In the genomic region with DNA sequence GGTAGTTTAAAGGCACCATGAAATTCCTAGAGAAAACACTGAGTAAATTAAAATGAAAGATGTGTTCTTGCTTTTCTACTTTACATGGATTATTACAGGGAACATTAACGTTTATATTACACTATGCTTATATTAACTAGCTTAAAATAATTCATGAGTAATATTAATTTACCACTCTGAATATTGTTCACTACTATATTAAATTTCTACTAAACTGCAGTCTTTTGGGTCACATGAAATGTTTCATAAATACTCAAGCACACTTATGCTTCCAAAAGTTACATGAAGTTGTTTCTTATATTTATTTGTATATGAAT, we compare ENCODE assay signal across 7 cellular contexts. TPM values are rescaled to one million over a fixed set of nuclear protein-coding genes. Genes with fewer than 3 reads are reported as not detected.
A peak's percentile ranks its signal among the peaks of the same experiment; 100 is the strongest.
DNase-seq lines count a peak whose midpoint lies in the region; ATAC-seq lines count a peak whose summit lies in the region.

No MANE protein-coding gene starts in this region.

- H3K27ac ChIP-seq in HUES6 (ENCODE audit: low read depth, low read length) = no peak overlapping the region

- H3K27me3 ChIP-seq in HUES6 (ENCODE audit: control insufficient read depth, insufficient read depth, low read length) = no peaks in the 10 kb centered on the region

- H3K36me3 ChIP-seq in HUES6 (ENCODE audit: control insufficient read depth, insufficient read depth, low read length) = no peaks in the 10 kb centered on the region

- peaks cover 2% of the 10 kb centered on the region for H3K27me3 Mint-ChIP-seq in activated CD4-positive, alpha-beta memory T cell treated with anti-CD3 and anti-CD28 coated beads for 36 hours
- peaks cover 12 to 29% (median 22%) of the 10 kb centered on the region in 3 donors for H3K27me3 Mint-ChIP-seq in immature natural killer cell (ENCODE audit: low read depth in 3 of 3)
- peaks cover 3 to 4% of the 10 kb centered on the region in 2 donors for H3K27me3 Mint-ChIP-seq in stimulated activated naive B cell treated with anti-CD40 and anti-IgM and Interleukin-4, amounts not matched to agents 10 μg/mL and 1 μg/mL and 100 μg/mL, for 72 hours

- CTCF ChIA-PET in activated CD4-positive, alpha-beta memory T cell treated with anti-CD3 and anti-CD28 coated beads for 36 hours (lab: Charles Lee) = interaction anchor here (1.2 to 1.7 kb wide), 3 partner anchors 64 to 247 kb away, joined by 4 to 13 read pairs (median 5); a partner anchor contains a TSS

- no peaks in the 10 kb centered on the region for H3K9me3 Mint-ChIP-seq in activated CD4-positive, alpha-beta memory T cell treated with anti-CD3 and anti-CD28 coated beads for 36 hours
- H3K9me3 Mint-ChIP-seq in immature natural killer cell = peaks cover 0 to 2% (median 0%) of the 10 kb centered on the region in 6 donors
- H3K9me3 Mint-ChIP-seq in stimulated activated naive B cell treated with anti-CD40 and anti-IgM and Interleukin-4, amounts not matched to agents 10 μg/mL and 1 μg/mL and 100 μg/mL, for 72 hours = peaks cover 0 to 2% of the 10 kb centered on the region in 2 donors

- no peak overlapping the region for H3K9ac ChIP-seq in HUES6 (ENCODE audit: low read length)

- H3K4me1 ChIP-seq in HUES6 (ENCODE audit: control insufficient read depth, insufficient read depth, low read length) = peaks cover 9% of the 10 kb centered on the region

- H3K36me3 Mint-ChIP-seq in activated CD4-positive, alpha-beta memory T cell treated with anti-CD3 and anti-CD28 coated beads for 36 hours = peaks cover 10% of the 10 kb centered on the region
- H3K36me3 Mint-ChIP-seq in immature natural killer cell = no peaks in the 10 kb centered on the region
- peaks cover 3% of the 10 kb centered on the region in 2 donors for H3K36me3 Mint-ChIP-seq in stimulated activated naive B cell treated with anti-CD40 and anti-IgM and Interleukin-4, amounts not matched to agents 10 μg/mL and 1 μg/mL and 100 μg/mL, for 72 hours

- intact Hi-C loops in activated CD4-positive, alpha-beta memory T cell treated with anti-CD3 and anti-CD28 coated beads for 36 hours (cut with micrococcal nuclease) = loop anchor here (2.0 to 10.0 kb wide), 4 partner anchors 72 to 1834 kb away; a partner anchor contains a TSS

- H3K27ac Mint-ChIP-seq in activated CD4-positive, alpha-beta memory T cell treated with anti-CD3 and anti-CD28 coated beads for 36 hours = peak overlapping the region; percentile 96
- H3K27ac Mint-ChIP-seq in immature natural killer cell = peak overlapping the region; percentile 95 to 99 (median 97)
- peak overlapping the region; percentile 97 for H3K27ac Mint-ChIP-seq in stimulated activated naive B cell treated with anti-CD40 and anti-IgM and Interleukin-4, amounts not matched to agents 10 μg/mL and 1 μg/mL and 100 μg/mL, for 72 hours

- POLR2A ChIA-PET in activated CD4-positive, alpha-beta memory T cell treated with anti-CD3 and anti-CD28 coated beads for 36 hours (lab: Charles Lee) = interaction anchor here (1.4 kb wide), 1 partner anchor 71 kb away, joined by 10 read pairs; no protein-coding TSS in a partner anchor

- no peaks in the 10 kb centered on the region for H3K9me3 ChIP-seq in HUES6 (ENCODE audit: control insufficient read depth, insufficient read depth, low read depth, low read length)

- H3K4me3 Mint-ChIP-seq in activated CD4-positive, alpha-beta memory T cell treated with anti-CD3 and anti-CD28 coated beads for 36 hours = peak overlapping the region; percentile 57
- peak overlapping the region; percentile 61 to 85 (median 72) for H3K4me3 Mint-ChIP-seq in immature natural killer cell
- peak overlapping the region; percentile 65 to 81 for H3K4me3 Mint-ChIP-seq in stimulated activated naive B cell treated with anti-CD40 and anti-IgM and Interleukin-4, amounts not matched to agents 10 μg/mL and 1 μg/mL and 100 μg/mL, for 72 hours

- no peak for DNase-seq in activated CD4-positive, alpha-beta memory T cell treated with anti-CD3 and anti-CD28 coated beads for 36 hours
- DNase-seq in immature natural killer cell = no peak
- DNase-seq in stimulated activated naive B cell treated with anti-CD40 and anti-IgM and Interleukin-4, amounts not matched to agents 10 μg/mL and 1 μg/mL and 100 μg/mL, for 72 hours = no peak
- no peak for DNase-seq in nucleus accumbens (lab: John Stamatoyannopoulos, UW)
- no peak for DNase-seq in SIG-M5 treated with dmso at 0.1 percent for 504 hours (lab: John Stamatoyannopoulos, UW; ENCODE audit: unreplicated experiment)
- no peak for DNase-seq in COLO668 (lab: John Stamatoyannopoulos, UW; ENCODE audit: unreplicated experiment)

- peaks cover 58% of the 10 kb centered on the region for H3K4me1 Mint-ChIP-seq in activated CD4-positive, alpha-beta memory T cell treated with anti-CD3 and anti-CD28 coated beads for 36 hours (ENCODE audit: low read depth)
- peaks cover 45 to 51% of the 10 kb centered on the region in 2 donors for H3K4me1 Mint-ChIP-seq in immature natural killer cell
- H3K4me1 Mint-ChIP-seq in stimulated activated naive B cell treated with anti-CD40 and anti-IgM and Interleukin-4, amounts not matched to agents 10 μg/mL and 1 μg/mL and 100 μg/mL, for 72 hours = peaks cover 38 to 66% of the 10 kb centered on the region in 2 donors

- peak overlapping the region; percentile 24; the same call in 1 of the 2 replicates for H3K4me3 ChIP-seq in HUES6 (ENCODE audit: low read depth, low read length)

- no peak for ATAC-seq in stimulated activated naive B cell treated with anti-CD40 and anti-IgM and Interleukin-4, amounts not matched to agents 10 μg/mL and 1 μg/mL and 100 μg/mL, for 72 hours (replicated peaks)

RNA-seq across cellular contexts. Expression of a gene that starts 3.4 kb away (rescaled TPM):
- 10 to 100 TPM; 69.3 to 72.5 TPM for total RNA-seq in activated CD4-positive, alpha-beta memory T cell treated with anti-CD3 and anti-CD28 coated beads for 36 hours
- 100 to 1,000 TPM; 175 to 297 (median 190) TPM for polyA plus RNA-seq in immature natural killer cell

RNA-seq across cellular contexts. Expression of a gene that starts 5.2 kb away (rescaled TPM):
- 10 to 100 TPM; 29.7 to 33.8 TPM for total RNA-seq in activated CD4-positive, alpha-beta memory T cell treated with anti-CD3 and anti-CD28 coated beads for 36 hours
- polyA plus RNA-seq in immature natural killer cell = 10 to 100 TPM; 13.0 to 24.8 (median 14.9) TPM
